In the genomic region with DNA sequence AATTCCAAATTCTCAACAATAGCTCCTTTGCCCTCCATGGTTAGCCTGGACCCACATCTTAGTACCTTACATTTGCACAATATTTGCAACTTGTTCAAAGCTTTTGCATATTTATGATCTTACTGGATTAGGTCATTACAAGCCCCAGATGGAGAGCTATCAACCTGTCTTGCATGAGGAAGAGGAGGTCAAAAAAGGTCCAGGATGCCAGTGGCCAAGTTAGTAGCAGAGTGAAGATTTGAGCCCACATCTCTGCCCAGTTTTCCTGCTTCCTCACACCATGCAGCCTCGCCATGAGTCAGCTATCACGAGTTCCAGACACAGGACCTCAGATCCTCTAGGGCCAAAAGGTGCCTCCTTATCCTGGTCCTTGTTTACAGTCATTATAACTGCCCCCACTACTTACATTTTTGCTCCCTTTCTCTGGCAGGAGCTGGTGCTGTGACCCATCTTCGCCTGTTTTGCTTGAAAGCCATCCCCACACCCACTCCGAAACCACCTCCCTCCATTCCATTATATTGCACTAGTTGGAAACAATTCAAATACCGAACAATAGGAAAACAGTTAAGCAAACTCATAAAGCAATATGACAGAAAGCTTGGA, we compare ENCODE assay signal across 12 cellular contexts. TPM values are rescaled to one million over a fixed set of nuclear protein-coding genes. Genes with fewer than 3 reads are reported as not detected.
DNase-seq lines count a peak whose midpoint lies in the region; TF ChIP-seq lines count a peak whose summit lies in the region.
"Had no signal": no experiment of that assay in that cellular context is flagged by ENCODE, and none has a peak within 500 bp of the region (broad histone marks: within the 10 kb centered on the region; RNA-seq: fewer than 3 reads in every experiment).

No MANE protein-coding gene starts in this region.

- H3K79me2 ChIP-seq in OCI-LY7 (ENCODE audit: insufficient read depth, low read depth, low read length): no peaks in the 10 kb centered on the region

- H3K4me1 ChIP-seq in adrenal gland (replicated peaks in 1 of 2) (no peaks in the 10 kb centered on the region), OCI-LY7 (ENCODE audit: insufficient read depth, low read length, poor library complexity, severe bottlenecking) (no peaks in the 10 kb centered on the region)

- intact Hi-C loops in adrenal gland (cut with DNase I): loop anchor here (5.0 to 10.0 kb wide), 5 partner anchors 52 to 435 kb away; partner anchors contain the start of genes CSF1 (in 1 of the 2), GNAI3 (in 1 of the 2) and GSTM4 (in 1 of the 2)
- intact Hi-C loops in OCI-LY7 (cut with micrococcal nuclease; ENCODE audit: unreplicated experiment): loop anchor here (1.0 to 5.0 kb wide), 2 partner anchors 63 to 337 kb away; no protein-coding TSS in a partner anchor

- H3K36me3 ChIP-seq in adrenal gland (replicated peaks in 1 of 2) (no peaks in the 10 kb centered on the region), OCI-LY7 (ENCODE audit: insufficient read depth, low read length) (no peaks in the 10 kb centered on the region)
- H3K36me3 ChIP-seq: HAP-1, SJCRH30 had no signal

- no peak overlapping the region for H3K4me3 ChIP-seq in adrenal gland
- H3K4me3 ChIP-seq in OCI-LY7 (ENCODE audit: low read depth, low read length, poor library complexity, severe bottlenecking): no peak overlapping the region
- H3K4me3 ChIP-seq: HAP-1, SJCRH30 had no signal

- H3K27me3 ChIP-seq in adrenal gland: no peaks in the 10 kb centered on the region
- H3K27me3 ChIP-seq: SJCRH30 had no signal

- H3K9me3 ChIP-seq in adrenal gland (replicated peaks in 1 of 3) (no peaks in the 10 kb centered on the region), OCI-LY7 (ENCODE audit: low read length) (no peaks in the 10 kb centered on the region)
- H3K9me3 ChIP-seq: HAP-1, SJCRH30 had no signal

- no peaks in the 10 kb centered on the region for H3K9me2 ChIP-seq in OCI-LY7 (ENCODE audit: insufficient read depth, low read length)

- BruUV-seq in OCI-LY7 (replicated peaks; lab: Mats Ljungman, UMichigan): no TSS peak

- TF ChIP-seq CTCF in adrenal gland (IDR thresholded peaks at IDR 0.05) (no peak), OCI-LY7 (conservative IDR thresholded peaks at IDR 0.05; ENCODE audit: low read length) (no peak)

- H2AFZ ChIP-seq in OCI-LY7 (ENCODE audit: low read length): no peak overlapping the region

- no peaks in the 10 kb centered on the region for H4K20me1 ChIP-seq in OCI-LY7 (ENCODE audit: insufficient read depth, low read length)

- POLR2A ChIA-PET in OCI-LY7 (lab: Charles Lee): no interaction called here

- 49 to 60% (median 53%) methylated on average over 5 of the region's 5 CpGs for WGBS in adrenal gland, 4 donors

- in situ Hi-C loops in ACHN (cut with HindIII; ENCODE audit: low pct_ligation_motif_present, low pct_unique_long_range_greater_than_20kb, low sequenced_read_pairs): loop anchor here (25.0 kb wide), 1 partner anchor 192 kb away; no protein-coding TSS in a partner anchor

- H3K4me2 ChIP-seq in OCI-LY7 (ENCODE audit: low read length): no peak overlapping the region

- CTCF ChIA-PET in OCI-LY7 (lab: Charles Lee; ENCODE audit: unreplicated experiment): interaction anchor here (1.0 kb wide), 1 partner anchor 337 kb away, joined by 3 read pairs; no protein-coding TSS in a partner anchor

- H3K27ac ChIP-seq in adrenal gland (peak overlapping the region in 1 of 5 donors; percentile 62), OCI-LY7 (ENCODE audit: low read depth, low read length, poor library complexity, severe bottlenecking) (no peak overlapping the region)
- H3K27ac ChIP-seq: SJCRH30 had no signal

- TF ChIP-seq POLR2A in adrenal gland (IDR thresholded peaks at IDR 0.05): no peak

- DNase-seq in ACHN (peak; percentile 29), HK-2 (ENCODE audit: unreplicated experiment) (peak; percentile 38), adrenal gland (peak in 4 of 7 donors; percentile 32 to 58 (median 44)), kidney tubule cell (ENCODE audit: low spot score) (peak; percentile 80), superior temporal gyrus (ENCODE audit: extremely low spot score) (no peak), OCI-LY7 (ENCODE audit: low spot score) (no peak), nucleus accumbens (lab: John Stamatoyannopoulos, UW) (no peak), NCI-H1436 treated with DMSO at 0.1 percent for 48 hours (lab: John Stamatoyannopoulos, UW) (no peak)
- DNase-seq: C1 segment of cervical spinal cord, NCI-H1417 treated with DMSO at 0.1 percent for 48 hours, SJCRH30 had no signal

RNA-seq across cellular contexts. Expression of gene AHCYL1, which starts 5.0 kb away (rescaled TPM):
- total RNA-seq in adrenal gland (100 to 1,000 TPM in 5 of 8 donors, 10 to 100 TPM in 3; 60.7 to 147 (median 114) TPM), OCI-LY7 (2022) (45.5 and 52.8 TPM in 2 replicates)
- 100 to 1,000 TPM in 1 of 3 donors, 10 to 100 TPM in 2; 33.5 to 172 (median 37.7) TPM for polyA plus RNA-seq in adrenal gland
- 18.5 and 20.5 TPM in 2 replicates for total RNA-seq in OCI-LY7 (2014; rRNA removed; shearing (Covaris generic))

RNA-seq across cellular contexts. Expression of gene STRIP1, which starts 54.8 kb away (rescaled TPM):
- total RNA-seq in adrenal gland: 10 to 100 TPM; 25.0 to 45.7 (median 33.7) TPM
- polyA plus RNA-seq in adrenal gland: 10 to 100 TPM; 22.3 to 22.5 (median 22.3) TPM
- 33.1 and 45.5 TPM in 2 replicates for total RNA-seq in OCI-LY7 (2014; rRNA removed; shearing (Covaris generic))
- total RNA-seq in OCI-LY7 (2022): 42.2 and 43.7 TPM in 2 replicates

Comparison
In these comparisons a context has a peak if more than half of its experiments do, and no peak if none do; other contexts are left out.
1. DNase-seq: peak in ACHN (single experiment), HK-2 (single experiment), adrenal gland (4 of 7) and kidney tubule cell (single experiment); none in superior temporal gyrus (single experiment), OCI-LY7 (single experiment), nucleus accumbens (0 of 56) and NCI-H1436 treated with DMSO at 0.1 percent for 48 hours (single experiment).